ENCODE assay signal across 1 cellular context in the genomic region with DNA sequence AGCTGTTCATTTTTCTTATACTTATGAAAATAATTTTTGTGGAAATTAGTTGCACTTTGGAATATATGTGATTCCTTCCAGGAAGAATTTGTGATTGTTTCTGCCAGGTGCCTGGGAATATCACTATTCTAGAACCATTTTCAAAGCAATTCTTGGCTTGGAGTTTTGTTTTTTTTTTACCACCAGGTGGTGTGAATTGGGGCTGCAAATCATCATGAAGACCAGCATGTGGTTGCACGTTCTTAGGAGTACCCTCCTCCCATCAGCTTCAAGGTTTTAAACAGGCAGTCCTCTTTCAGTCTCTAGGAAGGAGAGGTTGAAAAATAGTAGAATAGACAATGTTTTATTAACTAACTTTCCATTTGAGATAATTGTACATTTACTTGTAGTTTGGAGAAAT.
TF ChIP-seq lines count a peak whose summit lies in the region.

No MANE protein-coding gene starts in this region.

TF ChIP-seq in WTC11, 78 proteins besides CTCF, POLR2A, EP300 and RAD21 (continued from another document):
- TF ChIP-seq SOX15 (CRISPR knock-in tag; IDR thresholded peaks at IDR 0.05) = no peak
- TF ChIP-seq GRHL2 (CRISPR knock-in tag; IDR thresholded peaks at IDR 0.05; ENCODE audit: insufficient replicate concordance, severe bottlenecking) = no peak
- TF ChIP-seq MXD4 (CRISPR knock-in tag; IDR thresholded peaks at IDR 0.05; ENCODE audit: borderline replicate concordance) = no peak
- TF ChIP-seq, protein P1, sequence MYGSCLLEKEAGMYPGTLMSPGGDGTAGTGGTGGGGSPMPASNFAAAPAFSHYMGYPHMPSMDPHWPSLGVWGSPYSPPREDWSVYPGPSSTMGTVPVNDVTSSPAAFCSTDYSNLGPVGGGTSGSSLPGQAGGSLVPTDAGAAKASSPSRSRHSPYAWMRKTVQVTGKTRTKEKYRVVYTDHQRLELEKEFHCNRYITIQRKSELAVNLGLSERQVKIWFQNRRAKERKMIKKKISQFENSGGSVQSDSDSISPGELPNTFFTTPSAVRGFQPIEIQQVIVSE (CRISPR knock-in tag; IDR thresholded peaks at IDR 0.05; ENCODE audit: borderline replicate concordance) = no peak
- TF ChIP-seq NR2C2 (CRISPR knock-in tag; IDR thresholded peaks at IDR 0.05) = no peak
- TF ChIP-seq, protein P2, sequence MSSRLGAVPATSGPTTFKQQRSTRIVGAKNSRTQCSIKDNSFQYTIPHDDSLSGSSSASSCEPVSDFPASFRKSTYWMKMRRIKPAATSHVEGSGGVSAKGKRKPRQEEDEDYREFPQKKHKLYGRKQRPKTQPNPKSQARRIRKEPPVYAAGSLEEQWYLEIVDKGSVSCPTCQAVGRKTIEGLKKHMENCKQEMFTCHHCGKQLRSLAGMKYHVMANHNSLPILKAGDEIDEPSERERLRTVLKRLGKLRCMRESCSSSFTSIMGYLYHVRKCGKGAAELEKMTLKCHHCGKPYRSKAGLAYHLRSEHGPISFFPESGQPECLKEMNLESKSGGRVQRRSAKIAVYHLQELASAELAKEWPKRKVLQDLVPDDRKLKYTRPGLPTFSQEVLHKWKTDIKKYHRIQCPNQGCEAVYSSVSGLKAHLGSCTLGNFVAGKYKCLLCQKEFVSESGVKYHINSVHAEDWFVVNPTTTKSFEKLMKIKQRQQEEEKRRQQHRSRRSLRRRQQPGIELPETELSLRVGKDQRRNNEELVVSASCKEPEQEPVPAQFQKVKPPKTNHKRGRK (CRISPR knock-in tag; IDR thresholded peaks at IDR 0.05; ENCODE audit: borderline replicate concordance) = no peak
- TF ChIP-seq, protein P3, sequence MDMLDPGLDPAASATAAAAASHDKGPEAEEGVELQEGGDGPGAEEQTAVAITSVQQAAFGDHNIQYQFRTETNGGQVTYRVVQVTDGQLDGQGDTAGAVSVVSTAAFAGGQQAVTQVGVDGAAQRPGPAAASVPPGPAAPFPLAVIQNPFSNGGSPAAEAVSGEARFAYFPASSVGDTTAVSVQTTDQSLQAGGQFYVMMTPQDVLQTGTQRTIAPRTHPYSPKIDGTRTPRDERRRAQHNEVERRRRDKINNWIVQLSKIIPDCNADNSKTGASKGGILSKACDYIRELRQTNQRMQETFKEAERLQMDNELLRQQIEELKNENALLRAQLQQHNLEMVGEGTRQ (CRISPR knock-in tag; IDR thresholded peaks at IDR 0.05) = no peak
- no peak for TF ChIP-seq ZNF138 (CRISPR knock-in tag; conservative IDR thresholded peaks at IDR 0.05)
- TF ChIP-seq, protein P4, sequence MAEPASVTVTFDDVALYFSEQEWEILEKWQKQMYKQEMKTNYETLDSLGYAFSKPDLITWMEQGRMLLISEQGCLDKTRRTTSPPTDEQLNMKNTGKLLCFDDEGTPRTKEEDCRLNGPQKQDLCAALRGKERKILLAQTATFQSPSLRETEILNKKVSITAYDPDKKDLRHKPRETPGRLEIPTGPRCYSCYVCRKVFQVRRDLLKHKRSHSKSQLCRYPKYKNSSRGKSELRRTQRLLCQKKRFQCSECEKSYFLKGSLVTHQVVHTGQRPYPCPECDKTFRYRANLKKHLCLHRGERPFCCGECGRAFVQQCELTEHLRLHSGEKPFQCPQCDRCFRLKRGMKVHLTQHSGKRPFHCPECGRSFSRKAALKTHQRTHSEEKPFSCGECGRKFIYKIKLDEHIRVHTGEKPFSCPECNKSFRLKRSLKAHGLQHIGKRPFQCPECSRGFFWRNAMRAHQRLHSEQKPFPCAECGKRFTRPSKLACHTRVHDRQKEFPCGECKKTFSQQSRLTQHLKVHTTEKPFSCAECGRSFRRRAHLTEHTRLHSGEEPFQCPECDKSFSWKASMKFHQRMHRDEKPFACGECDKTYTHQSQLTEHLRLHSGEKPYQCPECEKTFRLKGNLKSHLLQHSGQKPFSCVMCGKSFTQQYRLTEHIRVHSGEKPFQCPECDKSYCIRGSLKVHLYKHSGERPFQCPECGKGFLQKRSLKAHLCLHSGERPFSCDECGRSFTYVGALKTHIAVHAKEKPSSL (CRISPR knock-in tag; conservative IDR thresholded peaks at IDR 0.05) = no peak
- TF ChIP-seq, protein P5, sequence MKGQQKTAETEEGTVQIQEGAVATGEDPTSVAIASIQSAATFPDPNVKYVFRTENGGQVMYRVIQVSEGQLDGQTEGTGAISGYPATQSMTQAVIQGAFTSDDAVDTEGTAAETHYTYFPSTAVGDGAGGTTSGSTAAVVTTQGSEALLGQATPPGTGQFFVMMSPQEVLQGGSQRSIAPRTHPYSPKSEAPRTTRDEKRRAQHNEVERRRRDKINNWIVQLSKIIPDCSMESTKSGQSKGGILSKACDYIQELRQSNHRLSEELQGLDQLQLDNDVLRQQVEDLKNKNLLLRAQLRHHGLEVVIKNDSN (CRISPR knock-in tag; IDR thresholded peaks at IDR 0.05) = no peak
